In genomic region chr19:15018836-15019235, GRCh38 we compare ENCODE assay signal across 4 cellular contexts. TPM values are rescaled to one million over a fixed set of nuclear protein-coding genes. Genes with fewer than 3 reads are reported as not detected.
"Had no signal": no experiment of that assay in that cellular context is flagged by ENCODE, and none has a peak within 500 bp of the region (broad histone marks: within the 10 kb centered on the region; RNA-seq: fewer than 3 reads in every experiment).

No MANE protein-coding gene starts in this region.

RNA-seq across cellular contexts. Expression of gene CASP14, which starts 30.4 kb away (rescaled TPM):
- polyA plus RNA-seq: hepatocyte, immature natural killer cell, liver, lung had no signal

RNA-seq across cellular contexts. Expression of gene SLC1A6, which starts 39.2 kb away (rescaled TPM):
- polyA plus RNA-seq: immature natural killer cell, liver, lung had no signal
